14 cellular contexts compared by ENCODE assay signal in genomic region chr16:9330036-9330545, GRCh38.
"Had no signal": no experiment of that assay in that cellular context is flagged by ENCODE, and none has a peak within 500 bp of the region (broad histone marks: within the 10 kb centered on the region; RNA-seq: fewer than 3 reads in every experiment).

No MANE protein-coding gene starts in this region.

- H3K9me3 ChIP-seq: SK-N-SH had no signal

- H3K36me3 ChIP-seq: neural progenitor cell had no signal

- DNase-seq: activated naive CD8-positive, alpha-beta T cell treated with anti-CD3 and anti-CD28 coated beads for 36 hours; foreskin fibroblast; immature natural killer cell; left cardiac atrium; SK-N-SH; stimulated activated CD4-positive, alpha-beta T cell treated with anti-CD3 and anti-CD28 coated beads, Interleukin-12 subunit alpha, Interleukin-12 subunit beta, amount 100 ng/mL, for 4 hours; stimulated activated CD4-positive, alpha-beta T cell treated with anti-CD3 and anti-CD28 coated beads, Interleukin-2, amount 100 ng/mL, for 24 hours; T-cell; T-helper 9 cell; trophoblast cell had no signal

- ATAC-seq: activated CD4-positive, CD25-positive, alpha-beta regulatory T cell treated with anti-CD3 and anti-CD28 coated beads, Interleukin-2, amount 50 U/mL, for 24 hours; esophagus mucosa; left cardiac atrium; T-cell had no signal

- H3K27ac ChIP-seq: neural progenitor cell had no signal

- H3K4me1 ChIP-seq: neural progenitor cell had no signal

- H3K27me3 ChIP-seq: neural progenitor cell had no signal

- H3K4me3 ChIP-seq: lung, neural progenitor cell had no signal
